8 cellular contexts compared by ENCODE assay signal in genomic region chr17:1455748-1456599, GRCh38. TPM values are rescaled to one million over a fixed set of nuclear protein-coding genes. Genes with fewer than 3 reads are reported as not detected.
DNase-seq lines count a peak whose midpoint lies in the region; ATAC-seq and TF ChIP-seq lines count a peak whose summit lies in the region.

Gene CRK (minus strand): TSS chr17:1456232. CDS start chr17:1456117, 115 bp downstream.

- H3K4me3 ChIP-seq in GM12875 (ENCODE audit: low read depth, low read length) (peak within 1 kb of the TSS; percentile 95), adipocyte (ENCODE audit: low read length) (peak within 1 kb of the TSS; percentile 95), cardiac muscle cell (peak within 1 kb of the TSS; percentile 84), parathyroid adenoma (ENCODE audit: low read depth, low read length) (peak within 1 kb of the TSS; percentile 86), tibial artery (peak within 1 kb of the TSS; percentile 92 to 93)

- H3K4me1 ChIP-seq in adipocyte (ENCODE audit: control insufficient read depth, insufficient read depth, low read length) (peaks cover 33% of the 10 kb centered on the region), cardiac muscle cell (ENCODE audit: low read depth) (peaks cover 4% of the 10 kb centered on the region), parathyroid adenoma (peaks cover 8% of the 10 kb centered on the region), tibial artery (peaks cover 0 to 65% (median 49%) of the 10 kb centered on the region in 4 donors)

- peak within 1 kb of the TSS; percentile 86 for H3K4me2 ChIP-seq in parathyroid adenoma (ENCODE audit: low read length)

- peak; percentile 91 for ATAC-seq in HG02759 (IDR thresholded peaks at IDR 0.05; ENCODE audit: unreplicated experiment)

- H3K79me2 ChIP-seq in parathyroid adenoma = peaks cover 21% of the 10 kb centered on the region

- peak within 1 kb of the TSS; percentile 98 for H2AFZ ChIP-seq in parathyroid adenoma

- H3K27me3 ChIP-seq in adipocyte (replicated peaks; ENCODE audit: control insufficient read depth, insufficient read depth, low read length) (no peaks in the 10 kb centered on the region), cardiac muscle cell (no peaks in the 10 kb centered on the region), parathyroid adenoma (ENCODE audit: control insufficient read depth, insufficient read depth, low read length) (no peaks in the 10 kb centered on the region), tibial artery (no peaks in the 10 kb centered on the region)

- H3K27ac ChIP-seq in cardiac muscle cell = peak within 1 kb of the TSS; percentile 95
- H3K27ac ChIP-seq in parathyroid adenoma = peak within 1 kb of the TSS; percentile 82
- peak within 1 kb of the TSS; percentile 93 to 96 for H3K27ac ChIP-seq in tibial artery

- peaks cover 17% of the 10 kb centered on the region for H3K36me3 ChIP-seq in adipocyte (ENCODE audit: control insufficient read depth, insufficient read depth, low read length, severe bottlenecking)
- H3K36me3 ChIP-seq in cardiac muscle cell = no peaks in the 10 kb centered on the region
- no peaks in the 10 kb centered on the region for H3K36me3 ChIP-seq in parathyroid adenoma (ENCODE audit: control insufficient read depth, insufficient read depth, low read length)
- peaks cover 0 to 12% (median 0%) of the 10 kb centered on the region in 3 donors for H3K36me3 ChIP-seq in tibial artery

- TF ChIP-seq CTCF in GM12875 (IDR thresholded peaks at IDR 0.05; ENCODE audit: borderline replicate concordance, insufficient read depth, low read depth, low read length) = 0 out of 2 replicates have a peak, but pooled peaks have one; percentile 5
- TF ChIP-seq CTCF in cardiac muscle cell (IDR thresholded peaks at IDR 0.05; ENCODE audit: low read depth, low read length) = no peak
- TF ChIP-seq CTCF in parathyroid adenoma (IDR thresholded peaks at IDR 0.05) = no peak
- peak in 1 of 2 experiments; percentile 29 for TF ChIP-seq CTCF in tibial artery (IDR thresholded peaks at IDR 0.05)

- intact Hi-C loops in tibial artery (cut with DNase I; ENCODE audit: low total_unique reads) = loop anchor here (5.0 kb wide), 2 partner anchors 36 to 56 kb away; partner anchors contain the start of gene MYO1C

- peak within 1 kb of the TSS; percentile 99 for H3K9ac ChIP-seq in adipocyte (ENCODE audit: low read length)
- peak within 1 kb of the TSS; percentile 33 for H3K9ac ChIP-seq in parathyroid adenoma

- peak; percentile 53 for DNase-seq in NCI-H1417 treated with DMSO at 0.1 percent for 48 hours (lab: John Stamatoyannopoulos, UW)
- DNase-seq in T follicular helper cell (ENCODE audit: low read depth) = peak; percentile 98
- DNase-seq in adipocyte (ENCODE audit: low read depth) = peak; percentile 99
- peak; percentile 98 for DNase-seq in cardiac muscle cell (ENCODE audit: low read depth in 1 of 2, low spot score in 1 of 2)
- peak; percentile 94 to 98 for DNase-seq in tibial artery

- H3K9me3 ChIP-seq in adipocyte (ENCODE audit: control insufficient read depth, low read length) = no peaks in the 10 kb centered on the region
- H3K9me3 ChIP-seq in cardiac muscle cell (ENCODE audit: low read depth) = no peaks in the 10 kb centered on the region
- no peaks in the 10 kb centered on the region for H3K9me3 ChIP-seq in parathyroid adenoma (ENCODE audit: control insufficient read depth, low read length)
- H3K9me3 ChIP-seq in tibial artery = no peaks in the 10 kb centered on the region

RNA-seq across cellular contexts. Expression of gene CRK, which starts in this region (rescaled TPM):
- 25.0 and 28.7 TPM in 2 replicates for total RNA-seq in cardiac muscle cell
- polyA plus RNA-seq in cardiac muscle cell = 33.1 and 46.0 TPM in 2 replicates

Comparison
In these comparisons a context has a peak if more than half of its experiments do, and no peak if none do; other contexts are left out.
1. Peak in every context shown above with its lines: DNase-seq, ATAC-seq, H3K4me3 ChIP-seq and H3K27ac ChIP-seq.